In genomic region chr2:239190921-239191885, GRCh38 we compare ENCODE assay signal across 20 cellular contexts.
DNase-seq lines count a peak whose midpoint lies in the region; ATAC-seq and TF ChIP-seq lines count a peak whose summit lies in the region.
"Had no signal": no experiment of that assay in that cellular context is flagged by ENCODE, and none has a peak within 500 bp of the region (broad histone marks: within the 10 kb centered on the region; RNA-seq: fewer than 3 reads in every experiment).

No MANE protein-coding gene starts in this region.

- H3K4me1 Mint-ChIP-seq in activated T-cell treated with anti-CD3 and anti-CD28 coated beads, Interleukin-2, amount 50 U/mL, for 24 hours (ENCODE audit: low read depth) = peaks cover 16% of the 10 kb centered on the region
- H3K4me1 Mint-ChIP-seq in activated T-cell treated with anti-CD3 and anti-CD28 coated beads, Interleukin-2, amount 50 U/mL, for 4 hours (ENCODE audit: low read depth) = peaks cover 4% of the 10 kb centered on the region
- peaks cover 23% of the 10 kb centered on the region for H3K4me1 Mint-ChIP-seq in type B pancreatic cell (ENCODE audit: unreplicated experiment)

- H3K36me3 Mint-ChIP-seq in activated T-cell treated with anti-CD3 and anti-CD28 coated beads, Interleukin-2, amount 50 U/mL, for 24 hours (ENCODE audit: low read depth) = peaks cover 63% of the 10 kb centered on the region
- peaks cover 29% of the 10 kb centered on the region for H3K36me3 Mint-ChIP-seq in activated T-cell treated with anti-CD3 and anti-CD28 coated beads, Interleukin-2, amount 50 U/mL, for 4 hours (ENCODE audit: insufficient read depth)
- no peaks in the 10 kb centered on the region for H3K36me3 Mint-ChIP-seq in type B pancreatic cell

- H3K9me2 ChIP-seq in neural cell (ENCODE audit: insufficient read depth, low read length) = no peaks in the 10 kb centered on the region

- no peaks in the 10 kb centered on the region for H3K9me3 ChIP-seq in neural cell (ENCODE audit: low read length)
- H3K9me3 ChIP-seq: A549, upper lobe of left lung had no signal

- H3K36me3 ChIP-seq in neural cell (ENCODE audit: insufficient read depth, low read length) = no peaks in the 10 kb centered on the region

- H3K4me3 ChIP-seq in neural cell (ENCODE audit: low read length) = peak overlapping the region; percentile 34
- H3K4me3 ChIP-seq: A549, upper lobe of left lung had no signal

- H3F3A ChIP-seq in neural cell (ENCODE audit: insufficient read depth, low read length, poor library complexity, severe bottlenecking) = no peaks in the 10 kb centered on the region

- H2AFZ ChIP-seq in neural cell (ENCODE audit: low read depth, low read length) = no peak overlapping the region

- H3K27ac ChIP-seq in neural cell (ENCODE audit: low read length) = peak overlapping the region; percentile 16
- H3K27ac ChIP-seq: A549, upper lobe of left lung had no signal

- no peaks in the 10 kb centered on the region for H4K20me1 ChIP-seq in neural cell (ENCODE audit: insufficient read depth)

- TF ChIP-seq RAD21 in neural cell (conservative IDR thresholded peaks at IDR 0.05) = no peak

- peak; percentile 23 for DNase-seq in activated T-cell treated with anti-CD3 and anti-CD28 coated beads, Interleukin-2, amount 50 U/mL, for 24 hours
- DNase-seq in activated T-cell treated with anti-CD3 and anti-CD28 coated beads, Interleukin-2, amount 50 U/mL, for 4 hours = no peak
- DNase-seq in ecto neural progenitor cell (ENCODE audit: low spot score) (peak; percentile 49), type B pancreatic cell (ENCODE audit: extremely low spot score, unreplicated experiment) (peak; percentile 62), NCI-H2196 (lab: John Stamatoyannopoulos, UW; ENCODE audit: unreplicated experiment) (no peak), NCI-H1694 treated with DMSO at 0.1 percent for 48 hours (lab: John Stamatoyannopoulos, UW) (no peak)
- no peak for DNase-seq in stimulated activated CD4-positive, alpha-beta T cell treated with anti-CD3 and anti-CD28 coated beads, Interleukin-15, amount 100 ng/mL, for 24 hours
- DNase-seq: activated CD4-positive, alpha-beta T cell treated with anti-CD3 and anti-CD28 coated beads for 48 hours; activated T-cell treated with anti-CD3 and anti-CD28 coated beads, Interleukin-2, amount 50 U/mL, for 72 hours; amniotic stem cell; CD4-positive, alpha-beta memory T cell; DMS79 treated with DMSO at 0.1 percent for 48 hours; HFFc6; NCI-H1930; NCI-H524; stimulated activated CD4-positive, alpha-beta T cell treated with anti-CD3 and anti-CD28 coated beads, Interleukin-4, amount 100 ng/mL, for 4 hours had no signal

- TF ChIP-seq CTCF in neural cell (IDR thresholded peaks at IDR 0.05; ENCODE audit: poor library complexity, severe bottlenecking) (no peak), type B pancreatic cell (conservative IDR thresholded peaks at IDR 0.05) (no peak)

- peak overlapping the region; percentile 16 for H3K9ac ChIP-seq in neural cell (ENCODE audit: low read length)

- H3K4me3 Mint-ChIP-seq in activated T-cell treated with anti-CD3 and anti-CD28 coated beads, Interleukin-2, amount 50 U/mL, for 24 hours = no peak overlapping the region
- no peak overlapping the region for H3K4me3 Mint-ChIP-seq in activated T-cell treated with anti-CD3 and anti-CD28 coated beads, Interleukin-2, amount 50 U/mL, for 4 hours
- no peak overlapping the region for H3K4me3 Mint-ChIP-seq in type B pancreatic cell
- H3K4me3 Mint-ChIP-seq: activated T-cell treated with anti-CD3 and anti-CD28 coated beads, Interleukin-2, amount 50 U/mL, for 72 hours; CD4-positive, alpha-beta memory T cell; HFFc6; nephron had no signal

- TF ChIP-seq EP300 in neural cell (conservative IDR thresholded peaks at IDR 0.05; ENCODE audit: poor library complexity, severe bottlenecking) = no peak

- no peak overlapping the region for H3K27ac Mint-ChIP-seq in activated T-cell treated with anti-CD3 and anti-CD28 coated beads, Interleukin-2, amount 50 U/mL, for 24 hours
- no peak overlapping the region for H3K27ac Mint-ChIP-seq in type B pancreatic cell
- H3K27ac Mint-ChIP-seq: activated T-cell treated with anti-CD3 and anti-CD28 coated beads, Interleukin-2, amount 50 U/mL, for 72 hours; HFFc6; nephron had no signal

- no peak overlapping the region for H3K4me2 ChIP-seq in neural cell (ENCODE audit: low read length)
- H3K4me2 ChIP-seq: A549 had no signal

- H3K79me2 ChIP-seq in neural cell (replicated peaks; ENCODE audit: insufficient read depth, low read length) = no peaks in the 10 kb centered on the region

- H3K27me3 ChIP-seq in neural cell (ENCODE audit: insufficient read depth, low read depth, low read length) = no peaks in the 10 kb centered on the region
- H3K27me3 ChIP-seq: upper lobe of left lung had no signal

- no peak for ATAC-seq in activated T-cell treated with anti-CD3 and anti-CD28 coated beads, Interleukin-2, amount 50 U/mL, for 4 hours
- ATAC-seq: A549; activated T-cell treated with anti-CD3 and anti-CD28 coated beads, Interleukin-2, amount 50 U/mL, for 72 hours had no signal

- no peaks in the 10 kb centered on the region for H3K27me3 Mint-ChIP-seq in activated T-cell treated with anti-CD3 and anti-CD28 coated beads, Interleukin-2, amount 50 U/mL, for 24 hours
- H3K27me3 Mint-ChIP-seq in activated T-cell treated with anti-CD3 and anti-CD28 coated beads, Interleukin-2, amount 50 U/mL, for 4 hours (ENCODE audit: low read depth) = no peaks in the 10 kb centered on the region
- no peaks in the 10 kb centered on the region for H3K27me3 Mint-ChIP-seq in type B pancreatic cell
- H3K27me3 Mint-ChIP-seq: CD4-positive, alpha-beta memory T cell had no signal

- no peaks in the 10 kb centered on the region for H3K9me3 Mint-ChIP-seq in activated T-cell treated with anti-CD3 and anti-CD28 coated beads, Interleukin-2, amount 50 U/mL, for 24 hours
- peaks cover 4% of the 10 kb centered on the region for H3K9me3 Mint-ChIP-seq in activated T-cell treated with anti-CD3 and anti-CD28 coated beads, Interleukin-2, amount 50 U/mL, for 4 hours
- no peaks in the 10 kb centered on the region for H3K9me3 Mint-ChIP-seq in type B pancreatic cell
- H3K9me3 Mint-ChIP-seq: activated T-cell treated with anti-CD3 and anti-CD28 coated beads, Interleukin-2, amount 50 U/mL, for 72 hours; CD4-positive, alpha-beta memory T cell; HFFc6; nephron had no signal

TF ChIP-seq in neural cell, 6 proteins besides CTCF, POLR2A, EP300 and RAD21:
- TF ChIP-seq POLR2AphosphoS5 (IDR thresholded peaks at IDR 0.05) (no peak), TAF1 (IDR thresholded peaks at IDR 0.05; ENCODE audit: low read depth) (no peak), REST (IDR thresholded peaks at IDR 0.05; ENCODE audit: borderline replicate concordance) (no peak)
TF ChIP-seq in neural cell: peak in this region for 0.

Comparison
In these comparisons a context has a peak if more than half of its experiments do, and no peak if none do; other contexts are left out.
1. DNase-seq: peak in activated T-cell treated with anti-CD3 and anti-CD28 coated beads, Interleukin-2, amount 50 U/mL, for 24 hours (single experiment), ecto neural progenitor cell (single experiment) and type B pancreatic cell (single experiment); none in activated T-cell treated with anti-CD3 and anti-CD28 coated beads, Interleukin-2, amount 50 U/mL, for 4 hours (single experiment), NCI-H2196 (single experiment), stimulated activated CD4-positive, alpha-beta T cell treated with anti-CD3 and anti-CD28 coated beads, Interleukin-15, amount 100 ng/mL, for 24 hours (single experiment) and NCI-H1694 treated with DMSO at 0.1 percent for 48 hours (single experiment).